In the genomic region with DNA sequence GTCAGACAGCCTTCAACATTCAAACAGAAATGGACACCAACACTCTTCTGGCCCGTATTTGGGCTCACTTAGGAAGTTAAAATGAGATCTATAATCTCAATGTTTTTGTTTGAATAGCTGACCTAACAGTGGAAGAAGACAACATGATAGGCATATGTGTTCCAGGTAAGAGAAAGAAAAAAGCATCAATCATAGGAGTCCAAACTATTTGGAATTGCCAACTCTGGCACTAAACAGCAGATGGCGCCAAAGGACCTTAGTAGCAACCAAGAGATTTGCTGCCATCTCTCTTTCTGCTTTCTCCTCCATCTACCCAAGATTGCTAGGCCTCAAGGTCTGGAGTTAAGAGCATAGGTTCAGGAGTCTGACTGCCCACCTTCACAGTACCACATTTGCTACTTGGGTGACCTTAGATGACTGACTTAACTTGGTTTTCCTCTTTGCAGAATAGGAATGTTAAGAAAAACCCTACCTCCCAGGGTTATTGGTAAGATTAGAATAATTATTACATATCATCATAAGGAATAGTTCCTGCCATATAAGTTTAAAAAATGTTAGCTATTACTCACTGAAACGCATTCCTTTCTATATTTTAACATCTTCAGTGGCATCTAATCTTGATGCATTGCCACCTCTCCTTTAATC, we compare ENCODE assay signal across 8 cellular contexts. TPM values are rescaled to one million over a fixed set of nuclear protein-coding genes. Genes with fewer than 3 reads are reported as not detected.
DNase-seq lines count a peak whose midpoint lies in the region; ATAC-seq, FAIRE-seq and TF ChIP-seq lines count a peak whose summit lies in the region.

No MANE protein-coding gene starts in this region.

- H4K20me1 ChIP-seq in HepG2 (ENCODE audit: insufficient read depth, low read length): no peaks in the 10 kb centered on the region

- H3K36me3 Mint-ChIP-seq in activated CD4-positive, alpha-beta T cell treated with anti-CD3 and anti-CD28 coated beads for 36 hours (ENCODE audit: low read depth): no peaks in the 10 kb centered on the region

- TF ChIP-seq POLR2A in HepG2 (IDR thresholded peaks at IDR 0.05; ENCODE audit: insufficient read depth in 1 of 2, low read depth in 2 of 2, low read length in 2 of 2): no peak

- TF ChIP-seq CTCF in choroid plexus epithelial cell (conservative IDR thresholded peaks at IDR 0.05; ENCODE audit: low read depth, low read length): peak; percentile 98
- TF ChIP-seq CTCF in HepG2 (CRISPR knock-in tag; IDR thresholded peaks at IDR 0.05): peak; percentile 91

- no peaks in the 10 kb centered on the region for H3K79me2 ChIP-seq in HepG2 (ENCODE audit: insufficient read depth, low read length)

- H3K4me3 Mint-ChIP-seq in activated CD4-positive, alpha-beta T cell treated with anti-CD3 and anti-CD28 coated beads for 36 hours: no peak overlapping the region

- no peaks in the 10 kb centered on the region for H3K9me3 ChIP-seq in HepG2 (ENCODE audit: low read length)

- H3K4me2 ChIP-seq in HepG2 (ENCODE audit: low read depth, low read length): no peak overlapping the region

- TF ChIP-seq EP300 in HepG2 (IDR thresholded peaks at IDR 0.05; ENCODE audit: low read depth in 2 of 2, low read length in 2 of 2) (no peak), HepG2 (CRISPR knock-in tag; IDR thresholded peaks at IDR 0.05; ENCODE audit: borderline replicate concordance) (no peak)

- in situ Hi-C loops in HepG2 (cut with HindIII; ENCODE audit: extremely low pct_ligation_motif_present, low pct_unique_long_range_greater_than_20kb): loop anchor here (5.0 to 10.0 kb wide), 3 partner anchors 155 to 415 kb away; no protein-coding TSS in a partner anchor

- no peak overlapping the region for H2AFZ ChIP-seq in HepG2 (ENCODE audit: low read length)

- no peaks in the 10 kb centered on the region for H3K4me1 ChIP-seq in HepG2 (ENCODE audit: insufficient read depth, low read length)

- no peak overlapping the region for H3K27ac Mint-ChIP-seq in activated CD4-positive, alpha-beta T cell treated with anti-CD3 and anti-CD28 coated beads for 36 hours

- 2% methylated on average over 3 of the region's 3 CpGs for WGBS in HepG2 (ENCODE audit: low lambda C conversion rate)

- BruUV-seq in HepG2 (replicated peaks; lab: Mats Ljungman, UMichigan): no TSS peak

- intact Hi-C loops in activated CD4-positive, alpha-beta T cell treated with anti-CD3 and anti-CD28 coated beads for 36 hours (cut with DNase I, micrococcal nuclease): loop anchor here (1.0 to 2.0 kb wide), 3 partner anchors 241 to 587 kb away; no protein-coding TSS in a partner anchor
- intact Hi-C loops in HepG2 (cut with micrococcal nuclease; ENCODE audit: unreplicated experiment): loop anchor here (1.0 to 5.0 kb wide), 3 partner anchors 153 to 419 kb away; no protein-coding TSS in a partner anchor

- no peak overlapping the region for H3K4me3 ChIP-seq in choroid plexus epithelial cell (ENCODE audit: low read depth, low read length)
- H3K4me3 ChIP-seq in HepG2 (replicated peaks in 1 of 3; ENCODE audit: insufficient read depth in 1 of 3, low read depth in 2 of 3, low read length in 3 of 3): no peak overlapping the region

- FAIRE-seq in HepG2 (lab: Jason Lieb, UNC): peak; percentile 92

- no peaks in the 10 kb centered on the region for H3K36me3 ChIP-seq in HepG2 (replicated peaks in 1 of 2; ENCODE audit: control insufficient read depth in 1 of 2, insufficient read depth in 2 of 2, low read length in 2 of 2)

- peak; percentile 82 for TF ChIP-seq RAD21 in HepG2 (CRISPR knock-in tag; IDR thresholded peaks at IDR 0.05)

- ATAC-seq in GM21526 (IDR thresholded peaks at IDR 0.05; ENCODE audit: low FRiP score, unreplicated experiment) (peak; percentile 62), HepG2 (peak; percentile 58), HG03342 (IDR thresholded peaks at IDR 0.05; ENCODE audit: unreplicated experiment) (no peak)
- peak; percentile 66 for ATAC-seq in activated CD4-positive, alpha-beta T cell treated with anti-CD3 and anti-CD28 coated beads for 36 hours

- H3K9ac ChIP-seq in HepG2 (ENCODE audit: insufficient read depth, low read depth, low read length): no peak overlapping the region

- H3K27ac ChIP-seq in HepG2 (ENCODE audit: extremely low read length, insufficient read depth, low read length): no peak overlapping the region

- H3K27me3 Mint-ChIP-seq in activated CD4-positive, alpha-beta T cell treated with anti-CD3 and anti-CD28 coated beads for 36 hours: no peaks in the 10 kb centered on the region

- POLR2A ChIA-PET in activated CD4-positive, alpha-beta T cell treated with anti-CD3 and anti-CD28 coated beads for 36 hours (lab: Charles Lee): no interaction called here
- POLR2A ChIA-PET in HepG2 (lab: Yijun Ruan, JAX): no interaction called here

- no peaks in the 10 kb centered on the region for H3K9me3 Mint-ChIP-seq in activated CD4-positive, alpha-beta T cell treated with anti-CD3 and anti-CD28 coated beads for 36 hours (ENCODE audit: low read depth)

- CTCF ChIA-PET in activated CD4-positive, alpha-beta T cell treated with anti-CD3 and anti-CD28 coated beads for 36 hours (lab: Charles Lee): interaction anchor here (1.0 to 1.9 kb wide), 7 partner anchors 14 to 419 kb away, joined by 4 to 10 read pairs (median 6); no protein-coding TSS in a partner anchor
- CTCF ChIA-PET in HepG2 (lab: Yijun Ruan, JAX; ENCODE audit: low intra/inter-chr PET ratio, low total read pairs): interaction anchor here (0.7 to 3.6 kb wide), 3 partner anchors 239 to 419 kb away, joined by 3 to 49 read pairs (median 27); no protein-coding TSS in a partner anchor

- H3K4me1 Mint-ChIP-seq in activated CD4-positive, alpha-beta T cell treated with anti-CD3 and anti-CD28 coated beads for 36 hours: no peaks in the 10 kb centered on the region

- no peaks in the 10 kb centered on the region for H3K27me3 ChIP-seq in HepG2 (ENCODE audit: control insufficient read depth in 1 of 2, insufficient read depth in 2 of 2, low read length in 2 of 2)

- DNase-seq in AG08396 (ENCODE audit: low spot score) (peak; percentile 65), NCI-H345 treated with DMSO at 0.1 percent for 48 hours (lab: John Stamatoyannopoulos, UW; ENCODE audit: unreplicated experiment) (peak; percentile 79), choroid plexus epithelial cell (ENCODE audit: low read depth) (peak; percentile 90), HepG2 (ENCODE audit: low spot score) (peak; percentile 63)
- peak; percentile 85 for DNase-seq in activated CD4-positive, alpha-beta T cell treated with anti-CD3 and anti-CD28 coated beads for 36 hours
- DNase-seq in stimulated activated CD4-positive, alpha-beta T cell treated with anti-CD3 and anti-CD28 coated beads, Interleukin-4, amount 100 ng/mL, for 48 hours (ENCODE audit: low read depth in 2 of 2): peak; percentile 53 to 60

TF ChIP-seq in HepG2, 621 proteins besides CTCF, POLR2A, EP300 and RAD21 (continues in another document):
- TF ChIP-seq KDM2A (CRISPR knock-in tag; IDR thresholded peaks at IDR 0.05; ENCODE audit: borderline replicate concordance, low read depth): no peak
- TF ChIP-seq, protein P1, sequence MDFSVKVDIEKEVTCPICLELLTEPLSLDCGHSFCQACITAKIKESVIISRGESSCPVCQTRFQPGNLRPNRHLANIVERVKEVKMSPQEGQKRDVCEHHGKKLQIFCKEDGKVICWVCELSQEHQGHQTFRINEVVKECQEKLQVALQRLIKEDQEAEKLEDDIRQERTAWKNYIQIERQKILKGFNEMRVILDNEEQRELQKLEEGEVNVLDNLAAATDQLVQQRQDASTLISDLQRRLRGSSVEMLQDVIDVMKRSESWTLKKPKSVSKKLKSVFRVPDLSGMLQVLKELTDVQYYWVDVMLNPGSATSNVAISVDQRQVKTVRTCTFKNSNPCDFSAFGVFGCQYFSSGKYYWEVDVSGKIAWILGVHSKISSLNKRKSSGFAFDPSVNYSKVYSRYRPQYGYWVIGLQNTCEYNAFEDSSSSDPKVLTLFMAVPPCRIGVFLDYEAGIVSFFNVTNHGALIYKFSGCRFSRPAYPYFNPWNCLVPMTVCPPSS (IDR thresholded peaks at IDR 0.05): no peak
- TF ChIP-seq SMC3 (IDR thresholded peaks at IDR 0.05; ENCODE audit: low read length): peak; percentile 98
- TF ChIP-seq, protein P2, sequence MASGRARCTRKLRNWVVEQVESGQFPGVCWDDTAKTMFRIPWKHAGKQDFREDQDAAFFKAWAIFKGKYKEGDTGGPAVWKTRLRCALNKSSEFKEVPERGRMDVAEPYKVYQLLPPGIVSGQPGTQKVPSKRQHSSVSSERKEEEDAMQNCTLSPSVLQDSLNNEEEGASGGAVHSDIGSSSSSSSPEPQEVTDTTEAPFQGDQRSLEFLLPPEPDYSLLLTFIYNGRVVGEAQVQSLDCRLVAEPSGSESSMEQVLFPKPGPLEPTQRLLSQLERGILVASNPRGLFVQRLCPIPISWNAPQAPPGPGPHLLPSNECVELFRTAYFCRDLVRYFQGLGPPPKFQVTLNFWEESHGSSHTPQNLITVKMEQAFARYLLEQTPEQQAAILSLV (CRISPR knock-in tag; IDR thresholded peaks at IDR 0.05; ENCODE audit: borderline replicate concordance): no peak

RNA-seq across cellular contexts. Expression of a gene that starts 30.2 kb away (rescaled TPM):
- total RNA-seq in activated CD4-positive, alpha-beta T cell treated with anti-CD3 and anti-CD28 coated beads for 36 hours: 10 to 100 TPM; 25.4 to 38.8 TPM
- total RNA-seq in HepG2 (2016; rRNA removed; fragmentation: Illumina TruSeq; extraction: Trizol): 29.0 and 35.2 TPM in 2 replicates
- 25.2 and 29.3 TPM in 2 replicates for total RNA-seq in HepG2 (2016; cell fraction: cytosol; rRNA removed; fragmentation: Illumina TruSeq; extraction: Trizol; ENCODE audit: low read depth)
- total RNA-seq in HepG2 (2016; cell fraction: insoluble cytoplasmic fraction; rRNA removed; fragmentation: Illumina TruSeq; extraction: Trizol): 29.8 and 33.2 TPM in 2 replicates
- 26.2 and 26.3 TPM in 2 replicates for total RNA-seq in HepG2 (2016; cell fraction: membrane; rRNA removed; fragmentation: Illumina TruSeq; extraction: Trizol)
- total RNA-seq in HepG2 (2016; cell fraction: nucleus; rRNA removed; fragmentation: Illumina TruSeq; extraction: Trizol): 19.6 and 20.8 TPM in 2 replicates
- 16.4 and 17.4 TPM in 2 replicates for polyA plus RNA-seq in HepG2 (2011; rRNA removed)
- polyA plus RNA-seq in HepG2 (2011; cell fraction: cytosol; rRNA removed): 15.0 and 16.0 TPM in 2 replicates
- 23.2 and 24.1 TPM in 2 replicates for polyA plus RNA-seq in HepG2 (2011; cell fraction: nucleus; rRNA removed)
- polyA plus RNA-seq in HepG2 (2012): 22.6 and 23.6 TPM in 2 replicates
- 5.1 and 5.5 TPM in 2 replicates for polyA plus RNA-seq in HepG2 (2016; cell fraction: cytosol; fragmentation: Illumina TruSeq; extraction: Trizol; ENCODE audit: low read depth)
- polyA plus RNA-seq in HepG2 (2016; cell fraction: insoluble cytoplasmic fraction; fragmentation: Illumina TruSeq; extraction: Trizol; ENCODE audit: low read depth): 26.7 and 30.1 TPM in 2 replicates
- polyA plus RNA-seq in HepG2 (2016; cell fraction: membrane; fragmentation: Illumina TruSeq; extraction: Trizol; ENCODE audit: low read depth): 12.7 and 15.4 TPM in 2 replicates
- polyA plus RNA-seq in HepG2 (2016; cell fraction: nucleus; fragmentation: Illumina TruSeq; extraction: Trizol; ENCODE audit: insufficient read depth, low read depth): 26.8 and 27.9 TPM in 2 replicates
- 23.0 and 24.3 TPM in 2 replicates for polyA minus RNA-seq in HepG2 (2011; rRNA and poly(A)+ RNA removed; ENCODE audit: low replicate concordance)
- polyA minus RNA-seq in HepG2 (2011; cell fraction: cytosol; rRNA and poly(A)+ RNA removed): 11.6 and 15.5 TPM in 2 replicates
- polyA minus RNA-seq in HepG2 (2011; cell fraction: nucleus; rRNA and poly(A)+ RNA removed): 11.2 and 15.5 TPM in 2 replicates
